In the genomic region with DNA sequence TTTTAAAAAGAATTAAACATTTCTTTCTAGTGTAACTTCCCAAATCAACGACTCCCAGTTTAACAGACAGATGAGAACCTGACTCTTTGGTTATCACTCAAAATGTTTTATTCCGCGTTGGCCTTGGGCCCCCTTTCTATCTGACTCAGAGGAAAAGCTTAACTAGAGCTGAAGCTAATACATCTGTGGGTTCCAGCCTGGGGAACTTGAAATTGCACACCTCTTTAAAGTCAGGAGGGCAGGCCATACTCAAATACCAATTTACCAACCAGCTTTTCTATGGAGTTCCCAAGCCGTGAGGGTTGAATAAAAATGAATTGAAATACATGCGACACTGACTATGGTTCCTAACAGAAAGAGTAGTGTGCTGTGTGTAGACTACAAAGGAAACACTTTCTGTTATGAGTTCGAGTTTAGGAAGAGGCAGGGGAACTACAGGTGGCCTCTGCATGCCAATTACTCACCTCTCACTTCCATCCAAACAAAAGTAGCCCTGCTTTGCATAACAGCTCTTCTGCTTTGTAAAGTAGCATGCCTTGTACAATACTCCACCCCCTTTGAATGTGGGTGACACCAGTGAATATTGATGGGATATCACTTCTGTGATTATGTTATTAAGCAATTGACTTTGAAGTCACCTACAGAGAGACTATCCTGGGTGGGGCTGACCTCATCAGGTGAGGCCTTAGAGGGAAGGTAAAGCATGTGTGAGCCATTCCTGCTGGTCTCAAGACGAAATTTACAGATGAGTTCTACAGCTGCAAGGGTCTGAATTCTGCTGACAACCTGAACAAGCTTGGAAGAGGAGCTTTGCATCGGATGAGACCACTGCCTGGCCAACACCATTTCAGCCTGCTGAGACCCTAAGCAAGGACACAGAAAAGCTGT, we compare ENCODE assay signal across 15 cellular contexts.
DNase-seq lines count a peak whose midpoint lies in the region; ATAC-seq and TF ChIP-seq lines count a peak whose summit lies in the region.
"Had no signal": no experiment of that assay in that cellular context is flagged by ENCODE, and none has a peak within 500 bp of the region (broad histone marks: within the 10 kb centered on the region; RNA-seq: fewer than 3 reads in every experiment).

No MANE protein-coding gene starts in this region.

- intact Hi-C loops in transverse colon (cut with DNase I; ENCODE audit: low total_unique reads) = no loop called here

- peak; percentile 28 for DNase-seq in NCI-H526 treated with DMSO at 0.1 percent for 48 hours (lab: John Stamatoyannopoulos, UW)
- DNase-seq in CD1c-positive myeloid dendritic cell (ENCODE audit: extremely low spot score) = no peak
- DNase-seq in transverse colon = no peak
- no peak for DNase-seq in NCI-H1417 treated with DMSO at 0.1 percent for 48 hours (lab: John Stamatoyannopoulos, UW)
- DNase-seq in MG63 = no peak
- DNase-seq: C1 segment of cervical spinal cord, mammary epithelial cell, NCI-H2081, OCI-M1, spleen had no signal

- no peak for TF ChIP-seq CTCF in transverse colon (IDR thresholded peaks at IDR 0.05)

- TF ChIP-seq EP300 in transverse colon (IDR thresholded peaks at IDR 0.05; ENCODE audit: low read depth) = no peak

- ATAC-seq in GM18867 (IDR thresholded peaks at IDR 0.05; ENCODE audit: unreplicated experiment) (peak; percentile 90), GM21423 (IDR thresholded peaks at IDR 0.05; ENCODE audit: unreplicated experiment) (peak; percentile 86), HG03039 (IDR thresholded peaks at IDR 0.05; ENCODE audit: unreplicated experiment) (peak; percentile 71)

- H3K9me3 ChIP-seq in transverse colon = no peaks in the 10 kb centered on the region
- H3K9me3 ChIP-seq in MG63 = no peaks in the 10 kb centered on the region
- H3K9me3 ChIP-seq: neutrophil, spleen, thoracic aorta had no signal

- no peak overlapping the region for H3K27ac ChIP-seq in transverse colon
- H3K27ac ChIP-seq: neutrophil, spleen, thoracic aorta had no signal

- peaks cover 0 to 55% (median 2%) of the 10 kb centered on the region in 4 donors for H3K36me3 ChIP-seq in transverse colon
- no peaks in the 10 kb centered on the region for H3K36me3 ChIP-seq in MG63

- H3K27me3 ChIP-seq in transverse colon (no peaks in the 10 kb centered on the region), MG63 (no peaks in the 10 kb centered on the region)
- H3K27me3 ChIP-seq: neutrophil, spleen had no signal

- H3K4me3 ChIP-seq in transverse colon (no peak overlapping the region), MG63 (no peak overlapping the region)
- H3K4me3 ChIP-seq: spleen, thoracic aorta had no signal

- WGBS in transverse colon (ENCODE audit: low coverage in 1 of 2), 2 donors = 75 to 91% methylated on average over 8 of the region's 8 CpGs

- H3K4me1 ChIP-seq in transverse colon = no peaks in the 10 kb centered on the region
- H3K4me1 ChIP-seq: spleen had no signal

- TF ChIP-seq POLR2A in transverse colon (IDR thresholded peaks at IDR 0.05) = no peak

- in situ Hi-C loops in transverse colon (cut with MboI; ENCODE audit: low pct_ligation_motif_present in 1 of 4, low pct_unique_long_range_greater_than_20kb in 1 of 4, low sequenced_read_pairs in 3 of 4) = no loop called here
